Comparison of ENCODE assay signal across 1 cellular context in genomic region chr3:172188511-172188910, GRCh38.
TF ChIP-seq lines count a peak whose summit lies in the region.

No MANE protein-coding gene starts in this region.

TF ChIP-seq in WTC11, 78 proteins besides CTCF, POLR2A, EP300 and RAD21 (continued from another document):
- no peak for TF ChIP-seq E2F5 (CRISPR knock-in tag; IDR thresholded peaks at IDR 0.05)
- TF ChIP-seq NFE2L1 (CRISPR knock-in tag; IDR thresholded peaks at IDR 0.05), result no peak
- TF ChIP-seq, protein P1, sequence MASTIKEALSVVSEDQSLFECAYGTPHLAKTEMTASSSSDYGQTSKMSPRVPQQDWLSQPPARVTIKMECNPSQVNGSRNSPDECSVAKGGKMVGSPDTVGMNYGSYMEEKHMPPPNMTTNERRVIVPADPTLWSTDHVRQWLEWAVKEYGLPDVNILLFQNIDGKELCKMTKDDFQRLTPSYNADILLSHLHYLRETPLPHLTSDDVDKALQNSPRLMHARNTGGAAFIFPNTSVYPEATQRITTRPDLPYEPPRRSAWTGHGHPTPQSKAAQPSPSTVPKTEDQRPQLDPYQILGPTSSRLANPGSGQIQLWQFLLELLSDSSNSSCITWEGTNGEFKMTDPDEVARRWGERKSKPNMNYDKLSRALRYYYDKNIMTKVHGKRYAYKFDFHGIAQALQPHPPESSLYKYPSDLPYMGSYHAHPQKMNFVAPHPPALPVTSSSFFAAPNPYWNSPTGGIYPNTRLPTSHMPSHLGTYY (CRISPR knock-in tag; IDR thresholded peaks at IDR 0.05), result no peak
- TF ChIP-seq GABPB1 (CRISPR knock-in tag; IDR thresholded peaks at IDR 0.05), result no peak
- TF ChIP-seq ZNF671 (CRISPR knock-in tag; IDR thresholded peaks at IDR 0.05), result no peak
- TF ChIP-seq MYBL2 (CRISPR knock-in tag; IDR thresholded peaks at IDR 0.05), result no peak
- no peak for TF ChIP-seq FOXK1 (CRISPR knock-in tag; IDR thresholded peaks at IDR 0.05)
- TF ChIP-seq PRRX2 (CRISPR knock-in tag; IDR thresholded peaks at IDR 0.05), result no peak
- TF ChIP-seq NFATC4 (CRISPR knock-in tag; IDR thresholded peaks at IDR 0.05), result no peak
- no peak for TF ChIP-seq MXD4 (CRISPR knock-in tag; IDR thresholded peaks at IDR 0.05; ENCODE audit: borderline replicate concordance)
- no peak for TF ChIP-seq RORB (CRISPR knock-in tag; IDR thresholded peaks at IDR 0.05)
